Comparison of ENCODE assay signal across 1 cellular context in the genomic region with DNA sequence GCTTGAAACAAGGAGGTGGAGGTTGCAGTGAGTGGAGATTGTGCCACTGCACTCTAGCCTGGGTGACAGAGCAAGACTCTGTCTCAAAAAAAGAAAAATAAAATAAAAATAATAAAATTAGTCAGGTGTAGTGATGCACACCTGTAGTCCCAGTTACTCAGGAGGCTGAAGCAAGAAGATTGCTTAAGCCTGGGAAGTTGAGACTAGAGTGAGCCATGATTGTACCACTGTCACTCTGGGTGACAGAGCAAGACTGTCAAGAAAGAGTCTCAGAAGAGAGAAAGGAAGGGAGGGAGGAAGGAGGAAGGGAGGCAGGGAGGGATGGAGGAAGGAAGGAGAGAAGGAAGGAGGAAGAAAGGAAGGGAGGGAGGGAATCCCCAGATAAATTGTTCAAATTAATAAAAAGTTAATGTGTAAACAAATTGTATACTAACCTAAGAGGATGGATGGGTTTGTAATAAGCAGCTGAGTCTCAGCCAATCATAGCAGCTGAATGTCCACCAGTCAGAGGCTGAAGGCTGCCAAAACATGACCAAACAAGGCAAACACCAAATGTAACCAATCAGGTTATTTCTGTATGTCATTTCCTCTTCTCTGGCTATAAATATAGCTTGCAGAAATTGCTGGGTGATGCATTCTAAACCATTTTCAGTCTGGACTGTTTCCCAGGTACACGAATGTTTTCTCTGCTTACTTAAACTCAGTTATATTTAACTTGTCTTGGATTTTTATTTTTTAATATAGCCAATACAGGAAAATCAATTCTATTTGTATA.
TF ChIP-seq lines count a peak whose summit lies in the region.

No MANE protein-coding gene starts in this region.

TF ChIP-seq in H1, 55 proteins besides CTCF, POLR2A, EP300 and RAD21:
- TF ChIP-seq SRF (IDR thresholded peaks at IDR 0.05; ENCODE audit: low read depth, low read length) (peak; percentile 84), EGR1 (IDR thresholded peaks at IDR 0.05; ENCODE audit: borderline replicate concordance, low read depth, low read length) (no peak), TCF12 (IDR thresholded peaks at IDR 0.05; ENCODE audit: low read depth, low read length) (no peak)
